Comparison of ENCODE assay signal across 18 cellular contexts in genomic region chr14:82412545-82412944, GRCh38.
"Had no signal": no experiment of that assay in that cellular context is flagged by ENCODE, and none has a peak within 500 bp of the region (broad histone marks: within the 10 kb centered on the region; RNA-seq: fewer than 3 reads in every experiment).

No MANE protein-coding gene starts in this region.

- H3K36me3 ChIP-seq: neural progenitor cell, stomach, upper lobe of left lung had no signal

- H3K4me2 ChIP-seq: neural progenitor cell had no signal

- H3K4me3 ChIP-seq: neural progenitor cell, stomach, testis, upper lobe of left lung had no signal

- H3K9me3 ChIP-seq: stomach, testis, upper lobe of left lung had no signal

- H3K27me3 ChIP-seq: neural progenitor cell, stomach, testis, upper lobe of left lung had no signal

- H3K4me1 ChIP-seq: stomach, testis, upper lobe of left lung had no signal

- ATAC-seq: activated CD8-positive, alpha-beta memory T cell treated with anti-CD3 and anti-CD28 coated beads, Interleukin-2, amount 10 ng/mL, durations not matched to agents 7 days and 5 days; activated naive CD8-positive, alpha-beta T cell treated with anti-CD3 and anti-CD28 coated beads, Interleukin-2, amount 50 U/mL, for 24 hours; left lobe of liver; sciatic nerve had no signal

- H3K27ac ChIP-seq: neural progenitor cell, stomach, testis, upper lobe of left lung, VCaP had no signal

- DNase-seq: activated CD4-positive, alpha-beta memory T cell treated with anti-CD3 and anti-CD28 coated beads for 36 hours; activated CD8-positive, alpha-beta memory T cell treated with anti-CD3 and anti-CD28 coated beads, Interleukin-2, amount 10 ng/mL, durations not matched to agents 7 days and 5 days; activated naive CD4-positive, alpha-beta T cell treated with anti-CD3 and anti-CD28 coated beads for 36 hours; activated naive CD8-positive, alpha-beta T cell treated with anti-CD3 and anti-CD28 coated beads, Interleukin-2, amount 50 U/mL, for 24 hours; activated T-cell treated with anti-CD3 and anti-CD28 coated beads, Interleukin-2, amount 50 U/mL, for 1 hour; aorta; effector CD8-positive, alpha-beta T cell; foreskin fibroblast; hippocampal formation; naive B cell; stimulated activated CD4-positive, alpha-beta T cell treated with anti-CD3 and anti-CD28 coated beads, Interleukin-1b, Interleukin-23, amount 100 ng/mL, for 48 hours; stomach; testis; upper lobe of left lung had no signal
